8 cellular contexts compared by ENCODE assay signal in the genomic region with DNA sequence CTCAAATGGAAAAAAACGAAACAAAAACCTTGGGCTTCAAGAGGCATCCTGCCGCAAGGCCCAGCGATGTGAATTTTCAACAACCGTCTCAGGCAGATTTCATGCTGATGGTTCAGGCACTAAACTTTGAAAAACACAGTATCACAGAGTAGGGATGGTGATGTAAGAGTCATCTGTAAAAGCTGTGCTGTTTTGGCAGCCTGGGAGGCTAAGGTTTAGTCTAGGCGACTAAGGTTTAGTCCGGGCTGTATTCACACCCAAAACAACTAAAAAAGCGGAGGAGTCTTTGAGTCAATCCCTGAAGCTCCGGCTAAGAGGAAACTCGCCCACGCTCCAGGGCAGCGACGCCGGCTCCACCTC. TPM values are rescaled to one million over a fixed set of nuclear protein-coding genes. Genes with fewer than 3 reads are reported as not detected.
A peak's percentile ranks its signal among the peaks of the same experiment; 100 is the strongest.
DNase-seq lines count a peak whose midpoint lies in the region; ATAC-seq and TF ChIP-seq lines count a peak whose summit lies in the region.

No MANE protein-coding gene starts in this region.

- DNase-seq in BE2C (no peak), coronary artery (ENCODE audit: low spot score) (no peak), NCI-H524 (lab: John Stamatoyannopoulos, UW) (no peak), NCI-H524 treated with DMSO at 0.1 percent for 48 hours (lab: John Stamatoyannopoulos, UW) (no peak), T-helper 9 cell (no peak)
- DNase-seq in naive thymus-derived CD4-positive, alpha-beta T cell: no peak

- peak overlapping the region in 8 of 9 donors; percentile 19 to 87 (median 74) for H3K27ac Mint-ChIP-seq in naive thymus-derived CD4-positive, alpha-beta T cell

- intact Hi-C loops in naive thymus-derived CD4-positive, alpha-beta T cell (cut with micrococcal nuclease): loop anchor here (1.0 to 10.0 kb wide), 3 partner anchors 159 to 1491 kb away; partner anchors contain the start of genes ATAD1 (in 1 of the 2) and FAS (in 1 of the 2)

- H3K27me3 ChIP-seq in BE2C: no peaks in the 10 kb centered on the region
- no peaks in the 10 kb centered on the region for H3K27me3 ChIP-seq in naive thymus-derived CD4-positive, alpha-beta T cell (ENCODE audit: control insufficient read depth in 2 of 2, insufficient read depth in 2 of 2, low read length in 2 of 2)

- no peak for ATAC-seq in naive thymus-derived CD4-positive, alpha-beta T cell
- no peak for ATAC-seq in GM21360 (IDR thresholded peaks at IDR 0.05; ENCODE audit: unreplicated experiment)

- H3K4me1 ChIP-seq in BE2C: no peaks in the 10 kb centered on the region; the same call in 1 of the 2 replicates
- peaks cover 12 to 13% of the 10 kb centered on the region in 2 donors for H3K4me1 ChIP-seq in naive thymus-derived CD4-positive, alpha-beta T cell (ENCODE audit: control insufficient read depth in 2 of 2, insufficient read depth in 2 of 2, low read length in 2 of 2)

- TF ChIP-seq CTCF in BE2C (IDR thresholded peaks at IDR 0.05; ENCODE audit: low read depth, low read length) (no peak), coronary artery (IDR thresholded peaks at IDR 0.05) (no peak)

- peaks cover 18 to 52% (median 39%) of the 10 kb centered on the region in 7 donors for H3K4me1 Mint-ChIP-seq in naive thymus-derived CD4-positive, alpha-beta T cell

- POLR2A ChIA-PET in naive thymus-derived CD4-positive, alpha-beta T cell (lab: Charles Lee): interaction anchor here (1.0 kb wide), 1 partner anchor 9 kb away, joined by 3 read pairs; no protein-coding TSS in a partner anchor

- H3K36me3 ChIP-seq in BE2C: peaks cover 5% of the 10 kb centered on the region
- H3K36me3 ChIP-seq in KOPT-K1 (ENCODE audit: insufficient read depth, low read length): peaks cover 17% of the 10 kb centered on the region
- peaks cover 0 to 11% (median 0%) of the 10 kb centered on the region in 3 experiments for H3K36me3 ChIP-seq in naive thymus-derived CD4-positive, alpha-beta T cell (ENCODE audit: control insufficient read depth in 2 of 3, insufficient read depth in 3 of 3, low read length in 3 of 3)

- peak overlapping the region; percentile 90 for H3K4me3 ChIP-seq in BE2C (ENCODE audit: low read depth, low read length)
- H3K4me3 ChIP-seq in coronary artery: peak overlapping the region; percentile 93
- H3K4me3 ChIP-seq in naive thymus-derived CD4-positive, alpha-beta T cell (ENCODE audit: low read length): peak overlapping the region; percentile 87

- H3K27ac ChIP-seq in KOPT-K1 (ENCODE audit: low read depth, low read length, poor library complexity, severe bottlenecking) (peak overlapping the region; percentile 60), coronary artery (peak overlapping the region; percentile 63 to 84)
- peak overlapping the region; percentile 59 for H3K27ac ChIP-seq in naive thymus-derived CD4-positive, alpha-beta T cell (ENCODE audit: low read depth, low read length)

- H3K9me3 ChIP-seq in BE2C (no peaks in the 10 kb centered on the region), KOPT-K1 (ENCODE audit: insufficient read depth, low read length, poor library complexity, severe bottlenecking) (no peaks in the 10 kb centered on the region)
- no peaks in the 10 kb centered on the region for H3K9me3 ChIP-seq in naive thymus-derived CD4-positive, alpha-beta T cell (ENCODE audit: control insufficient read depth in 2 of 3, low read length in 3 of 3)

- peak overlapping the region; percentile 86 to 97 (median 92) for H3K4me3 Mint-ChIP-seq in naive thymus-derived CD4-positive, alpha-beta T cell

- peaks cover 0 to 24% (median 0%) of the 10 kb centered on the region in 5 donors for H3K27me3 Mint-ChIP-seq in naive thymus-derived CD4-positive, alpha-beta T cell

- CTCF ChIA-PET in naive thymus-derived CD4-positive, alpha-beta T cell (lab: Charles Lee): no interaction called here

- peaks cover 0 to 8% (median 5%) of the 10 kb centered on the region in 5 donors for H3K36me3 Mint-ChIP-seq in naive thymus-derived CD4-positive, alpha-beta T cell

- peaks cover 0 to 1% (median 0%) of the 10 kb centered on the region in 11 donors for H3K9me3 Mint-ChIP-seq in naive thymus-derived CD4-positive, alpha-beta T cell

RNA-seq across cellular contexts. Expression of gene MINPP1, which starts 0.4 kb away (rescaled TPM):
- polyA plus RNA-seq in BE2C (2012; ENCODE audit: insufficient read depth, insufficient read length, low read depth): 43.1 TPM
- 1 to 10 TPM; 1.8 to 9.5 (median 9.2) TPM for total RNA-seq in naive thymus-derived CD4-positive, alpha-beta T cell
- 1 to 10 TPM; 5.7 to 8.8 TPM for polyA plus RNA-seq in naive thymus-derived CD4-positive, alpha-beta T cell
